ENCODE assay signal across 8 cellular contexts in genomic region chr2:8662239-8662879, GRCh38. TPM values are rescaled to one million over a fixed set of nuclear protein-coding genes. Genes with fewer than 3 reads are reported as not detected.
DNase-seq lines count a peak whose midpoint lies in the region; FAIRE-seq and TF ChIP-seq lines count a peak whose summit lies in the region.
"Had no signal": no experiment of that assay in that cellular context is flagged by ENCODE, and none has a peak within 500 bp of the region (broad histone marks: within the 10 kb centered on the region; RNA-seq: fewer than 3 reads in every experiment).

No MANE protein-coding gene starts in this region.

- H3K4me3 ChIP-seq in PC-9 (no peak overlapping the region), fibroblast of mammary gland (ENCODE audit: control insufficient read depth, low read depth, low read length) (no peak overlapping the region), sigmoid colon (no peak overlapping the region)

- H4K20me1 ChIP-seq in PC-9 (ENCODE audit: insufficient read depth): no peaks in the 10 kb centered on the region

- H3K36me3 ChIP-seq in PC-9 (ENCODE audit: low read depth) (no peaks in the 10 kb centered on the region), sigmoid colon (no peaks in the 10 kb centered on the region)

- H3K9me3 ChIP-seq in PC-9 (ENCODE audit: insufficient read depth, low read depth) (no peaks in the 10 kb centered on the region), sigmoid colon (no peaks in the 10 kb centered on the region)

- intact Hi-C loops in PC-9 (cut with micrococcal nuclease; ENCODE audit: unreplicated experiment) (no loop called here), sigmoid colon (cut with DNase I) (loop anchor here (5.0 kb wide), 1 partner anchor 80 kb away; no protein-coding TSS in a partner anchor)

- POLR2A ChIA-PET in PC-9 (lab: Charles Lee; ENCODE audit: unreplicated experiment): no interaction called here

- TF ChIP-seq CTCF in PC-9 (conservative IDR thresholded peaks at IDR 0.05) (no peak), fibroblast of mammary gland (conservative IDR thresholded peaks at IDR 0.05; ENCODE audit: control insufficient read depth, insufficient read depth, low read depth, low read length) (peak; percentile 38), sigmoid colon (IDR thresholded peaks at IDR 0.05) (no peak)

- no peaks in the 10 kb centered on the region for H3K9me2 ChIP-seq in PC-9 (ENCODE audit: insufficient read depth)

- H3F3A ChIP-seq in PC-9 (ENCODE audit: insufficient read depth, low read depth): no peaks in the 10 kb centered on the region

- DNase-seq in GM04504 (ENCODE audit: low read depth) (peak; percentile 91), PC-9 (peak; percentile 31 to 50), fibroblast of mammary gland (ENCODE audit: low read depth) (peak; percentile 92), sigmoid colon (no peak), globus pallidus (ENCODE audit: low spot score) (no peak), GM19239 (ENCODE audit: insufficient read length, low spot score) (no peak), NCI-H1048 (lab: John Stamatoyannopoulos, UW) (no peak)
- DNase-seq: NK-92 treated with Interleukin-12 subunit alpha and Interleukin-12 subunit beta, amount 100 ng/mL, for 24 hours had no signal

- CTCF ChIA-PET in PC-9 (lab: Charles Lee): no interaction called here

- no peak for TF ChIP-seq EP300 in sigmoid colon (IDR thresholded peaks at IDR 0.05)

- no TSS peak for BruUV-seq in PC-9 (replicated peaks; lab: Mats Ljungman, UMichigan)

- peaks cover 78% of the 10 kb centered on the region for H3K27me3 ChIP-seq in PC-9 (ENCODE audit: insufficient read depth, low read depth)
- H3K27me3 ChIP-seq in sigmoid colon: no peaks in the 10 kb centered on the region

- no peak for TF ChIP-seq POLR2A in sigmoid colon (IDR thresholded peaks at IDR 0.05)

- H2AFZ ChIP-seq in PC-9: no peak overlapping the region

- no peak overlapping the region for H3K27ac ChIP-seq in PC-9
- H3K27ac ChIP-seq in sigmoid colon: peak overlapping the region in 3 of 4 donors; percentile 67 to 78 (median 75)

- H3K4me1 ChIP-seq in PC-9 (replicated peaks; ENCODE audit: insufficient read depth) (0 out of 2 replicates have a peak, but pooled peaks cover 3% of the 10 kb centered on the region), sigmoid colon (peaks cover 0 to 19% (median 15%) of the 10 kb centered on the region in 4 donors)

- no peak overlapping the region for H3K4me2 ChIP-seq in PC-9

- H3K79me2 ChIP-seq in PC-9 (ENCODE audit: low read depth): no peaks in the 10 kb centered on the region

- 84 to 86% methylated on average over 10 of the region's 10 CpGs for WGBS in sigmoid colon, 2 donors

- no peak for FAIRE-seq in GM19239 (lab: Jason Lieb, UNC)

RNA-seq across cellular contexts. Expression of gene ID2, which starts 19.5 kb away (rescaled TPM):
- total RNA-seq in PC-9 (2021) (0.61 and 0.95 TPM in 2 replicates), sigmoid colon (100 to 1,000 TPM; 376 to 615 (median 527) TPM)
- polyA plus RNA-seq in sigmoid colon: 100 to 1,000 TPM; 154 to 306 (median 224) TPM

Comparison
In these comparisons a context has a peak if more than half of its experiments do, and no peak if none do; other contexts are left out.
1. DNase-seq: peak in GM04504 (single experiment), PC-9 (2 of 2) and fibroblast of mammary gland (single experiment); none in sigmoid colon (single experiment), globus pallidus (single experiment), GM19239 (single experiment) and NCI-H1048 (single experiment).
2. RNA of gene ID2, which starts 19.5 kb away (total RNA-seq): 376 to 615 TPM in sigmoid colon; 0.61 to 0.95 TPM in PC-9; every median in the first group is over 100 times any median in the second.